In the genomic region with DNA sequence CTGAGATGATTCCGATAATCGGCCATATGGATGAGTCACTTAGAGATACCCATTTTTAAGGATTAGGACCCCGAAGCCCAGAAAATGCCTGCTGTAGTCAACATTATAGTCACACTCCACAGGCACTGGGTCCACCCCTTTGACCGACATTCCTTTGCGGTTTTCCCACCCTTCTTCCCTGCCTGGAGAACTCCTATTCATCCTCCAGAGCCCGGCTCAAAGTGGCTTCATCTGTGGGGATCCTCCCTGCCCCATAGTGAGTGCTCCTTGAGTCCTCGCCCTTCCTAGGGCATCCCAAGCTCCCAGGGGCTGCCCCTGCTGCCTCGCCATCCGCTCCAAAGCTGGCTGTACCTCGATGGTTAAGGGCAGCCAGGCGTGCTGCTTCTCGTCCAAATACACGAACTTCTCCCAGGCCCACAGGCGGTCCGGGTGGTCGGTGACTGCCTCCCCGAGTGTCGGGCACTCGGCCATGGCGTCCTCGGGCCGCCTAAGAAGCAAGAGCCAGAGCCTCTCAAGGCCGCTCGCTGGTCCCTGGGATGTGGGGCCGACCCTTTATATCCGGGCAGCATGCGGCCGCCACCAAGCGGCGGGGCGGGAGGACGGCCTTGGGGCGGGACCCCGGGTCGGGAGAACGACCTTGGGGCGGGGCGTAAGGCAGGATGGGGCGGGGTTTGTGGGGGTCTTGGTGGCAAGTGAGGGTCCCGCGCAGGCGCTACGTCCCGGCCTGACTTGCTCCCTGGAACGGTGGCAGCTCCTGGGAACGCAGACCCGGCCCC, we compare ENCODE assay signal across 12 cellular contexts. TPM values are rescaled to one million over a fixed set of nuclear protein-coding genes. Genes with fewer than 3 reads are reported as not detected.
DNase-seq lines count a peak whose midpoint lies in the region; ATAC-seq and TF ChIP-seq lines count a peak whose summit lies in the region.
"Had no signal": no experiment of that assay in that cellular context is flagged by ENCODE, and none has a peak within 500 bp of the region (broad histone marks: within the 10 kb centered on the region; RNA-seq: fewer than 3 reads in every experiment).

A gene with protein sequence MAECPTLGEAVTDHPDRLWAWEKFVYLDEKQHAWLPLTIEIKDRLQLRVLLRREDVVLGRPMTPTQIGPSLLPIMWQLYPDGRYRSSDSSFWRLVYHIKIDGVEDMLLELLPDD (minus strand): TSS at position 530 of the 776 bp plus-strand sequence. CDS start 59 bp downstream, at position 471.

- H3K4me3 ChIP-seq in spleen: peak within 1 kb of the TSS in 6 of 8 donors; percentile 1 to 68 (median 34)

- intact Hi-C loops in spleen (cut with DNase I; ENCODE audit: low total_unique reads): no loop called here

- peak; percentile 81 for ATAC-seq in GM18909 (IDR thresholded peaks at IDR 0.05; ENCODE audit: poor library complexity, unreplicated experiment)
- ATAC-seq in GM21786 (IDR thresholded peaks at IDR 0.05; ENCODE audit: unreplicated experiment): peak; percentile 72
- peak; percentile 85 for ATAC-seq in HG03432 (IDR thresholded peaks at IDR 0.05; ENCODE audit: unreplicated experiment)
- ATAC-seq: activated T-helper 17 cell treated with anti-CD3 and anti-CD28 coated beads, Interleukin-2, amount 50 U/mL, for 72 hours; effector memory CD8-positive, alpha-beta T cell; HCT116; T-cell had no signal

- peaks cover 0 to 22% (median 0%) of the 10 kb centered on the region in 6 donors for H3K4me1 ChIP-seq in spleen

- H3K36me3 ChIP-seq in spleen: no peaks in the 10 kb centered on the region

- peaks cover 0 to 46% (median 16%) of the 10 kb centered on the region in 7 donors for H3K27me3 ChIP-seq in spleen (replicated peaks in 1 of 7)

- WGBS in spleen, 5 donors: 34 to 80% (median 39%) methylated on average over 10 to 47 of the region's 47 CpGs

- H3K9me3 ChIP-seq in spleen: no peaks in the 10 kb centered on the region

- DNase-seq in spleen (peak; percentile 90), SIG-M5 (lab: John Stamatoyannopoulos, UW) (no peak), AG08396 (ENCODE audit: low spot score) (no peak)
- no peak for DNase-seq in stimulated activated naive CD4-positive, alpha-beta T cell treated with Interleukin-2 at 50 U/mL for 16 hours (lab: John Stamatoyannopoulos, UW)
- no peak for DNase-seq in effector CD8-positive, alpha-beta T cell (lab: John Stamatoyannopoulos, UW)
- DNase-seq: effector memory CD8-positive, alpha-beta T cell; T-cell had no signal

- TF ChIP-seq POLR2A in spleen (IDR thresholded peaks at IDR 0.05): peak in 2 of 3 donors; percentile 48 to 55

- peak within 1 kb of the TSS in 6 of 8 donors; percentile 20 to 90 (median 64) for H3K27ac ChIP-seq in spleen

- TF ChIP-seq CTCF in spleen (IDR thresholded peaks at IDR 0.05 in 8 of 11, conservative IDR thresholded peaks at IDR 0.05 in 3 of 11): peak in 3 of 11 experiments; percentile 7 to 46 (median 32)

RNA-seq across cellular contexts. Expression of the gene that starts here (rescaled TPM):
- 100 to 1,000 TPM in 1 of 7 donors, 10 to 100 TPM in 6; 28.0 to 117 (median 61.8) TPM for total RNA-seq in spleen
- polyA plus RNA-seq in spleen: 100 to 1,000 TPM in 1 of 3 donors, 10 to 100 TPM in 2; 12.8 to 520 (median 75.1) TPM
- total RNA-seq: activated T-helper 17 cell treated with anti-CD3 and anti-CD28 coated beads, Interleukin-2, amount 50 U/mL, for 72 hours had no signal
